In genomic region chr10:71845410-71846406, GRCh38 we compare ENCODE assay signal across 15 cellular contexts. TPM values are rescaled to one million over a fixed set of nuclear protein-coding genes. Genes with fewer than 3 reads are reported as not detected.
DNase-seq lines count a peak whose midpoint lies in the region; TF ChIP-seq lines count a peak whose summit lies in the region.
"Had no signal": no experiment of that assay in that cellular context is flagged by ENCODE, and none has a peak within 500 bp of the region (broad histone marks: within the 10 kb centered on the region; RNA-seq: fewer than 3 reads in every experiment).

No MANE protein-coding gene starts in this region.

- H3K4me1 Mint-ChIP-seq in IgD-negative memory B cell (peaks cover 56 to 74% (median 70%) of the 10 kb centered on the region in 3 donors), brain (peaks cover 97% of the 10 kb centered on the region), immature natural killer cell (peaks cover 71 to 88% of the 10 kb centered on the region in 2 donors)

- H3K9me3 Mint-ChIP-seq in IgD-negative memory B cell (no peaks in the 10 kb centered on the region), brain (peaks cover 0 to 3% (median 0%) of the 10 kb centered on the region in 5 experiments), immature natural killer cell (no peaks in the 10 kb centered on the region)
- H3K9me3 Mint-ChIP-seq: endodermal cell; stimulated activated naive CD8-positive, alpha-beta T cell treated with anti-CD3 and anti-CD28 coated beads, Interleukin-15, Interleukin-2, amounts not matched to agents 100 ng/mL and 50 ng/mL, for 24 hours had no signal

- H3K27ac ChIP-seq in subcutaneous abdominal adipose tissue (ENCODE audit: low read depth, low read length) = peak overlapping the region; percentile 78
- H3K27ac ChIP-seq in Karpas-422 (ENCODE audit: low read length) = no peak overlapping the region
- H3K27ac ChIP-seq: WERI-Rb-1 had no signal

- DNase-seq in immature natural killer cell (no peak), Karpas-422 (no peak), NCI-H82 (lab: John Stamatoyannopoulos, UW) (no peak), cortex of kidney (lab: John Stamatoyannopoulos, UW) (no peak)
- DNase-seq: amniotic stem cell; endodermal cell; KBM-7; NCI-H187; NCI-H774; stimulated activated CD4-positive, alpha-beta T cell treated with anti-CD3 and anti-CD28 coated beads, Interleukin-4, amount 100 ng/mL, for 4 hours; WERI-Rb-1 had no signal

- H3K36me3 Mint-ChIP-seq in IgD-negative memory B cell = peaks cover 6% of the 10 kb centered on the region
- H3K36me3 Mint-ChIP-seq in brain = peaks cover 47% of the 10 kb centered on the region
- H3K36me3 Mint-ChIP-seq in immature natural killer cell = no peaks in the 10 kb centered on the region

- peak overlapping the region in 3 of 4 donors; percentile 2 to 28 (median 9) for H3K4me3 Mint-ChIP-seq in IgD-negative memory B cell
- H3K4me3 Mint-ChIP-seq in brain = peak overlapping the region in 4 of 5 experiments; percentile 16 to 56 (median 25)
- peak overlapping the region; percentile 22 to 69 (median 46) for H3K4me3 Mint-ChIP-seq in immature natural killer cell
- H3K4me3 Mint-ChIP-seq: endodermal cell; stimulated activated naive CD8-positive, alpha-beta T cell treated with anti-CD3 and anti-CD28 coated beads, Interleukin-15, Interleukin-2, amounts not matched to agents 100 ng/mL and 50 ng/mL, for 24 hours had no signal

- TF ChIP-seq CTCF in brain (conservative IDR thresholded peaks at IDR 0.05) = no peak

- H3K9me2 ChIP-seq in Karpas-422 (replicated peaks; ENCODE audit: insufficient read depth, low read length) = no peaks in the 10 kb centered on the region

- H3K9ac ChIP-seq in subcutaneous abdominal adipose tissue (ENCODE audit: low read length in 5 of 5) (peak overlapping the region in 1 of 5 donors; percentile 29), Karpas-422 (ENCODE audit: low read length) (no peak overlapping the region)

- H3K27ac Mint-ChIP-seq in IgD-negative memory B cell (peak overlapping the region in 2 of 3 donors; percentile 23 to 48), brain (peak overlapping the region in 4 of 5 experiments; percentile 21 to 87 (median 80)), immature natural killer cell (peak overlapping the region; percentile 4 to 83 (median 36))
- H3K27ac Mint-ChIP-seq: endodermal cell; stimulated activated naive CD8-positive, alpha-beta T cell treated with anti-CD3 and anti-CD28 coated beads, Interleukin-15, Interleukin-2, amounts not matched to agents 100 ng/mL and 50 ng/mL, for 24 hours had no signal

- H3K9me3 ChIP-seq in subcutaneous abdominal adipose tissue (ENCODE audit: control insufficient read depth in 5 of 5, low read length in 5 of 5) = no peaks in the 10 kb centered on the region
- H3K9me3 ChIP-seq in Karpas-422 (ENCODE audit: low read length) = no peaks in the 10 kb centered on the region

- H3K27me3 Mint-ChIP-seq in IgD-negative memory B cell (no peaks in the 10 kb centered on the region), brain (peaks cover 13% of the 10 kb centered on the region), immature natural killer cell (ENCODE audit: low read depth in 3 of 3) (peaks cover 0 to 6% (median 0%) of the 10 kb centered on the region in 3 donors)
- H3K27me3 Mint-ChIP-seq: stimulated activated naive CD8-positive, alpha-beta T cell treated with anti-CD3 and anti-CD28 coated beads, Interleukin-15, Interleukin-2, amounts not matched to agents 100 ng/mL and 50 ng/mL, for 24 hours had no signal

- H2AFZ ChIP-seq in Karpas-422 (ENCODE audit: low read length) = no peak overlapping the region

- H3K27me3 ChIP-seq in subcutaneous abdominal adipose tissue (ENCODE audit: control insufficient read depth in 5 of 5, insufficient read depth in 4 of 5, low read length in 5 of 5) (no peaks in the 10 kb centered on the region), Karpas-422 (ENCODE audit: low read length) (no peaks in the 10 kb centered on the region)

- peaks cover 73% of the 10 kb centered on the region for H4K20me1 ChIP-seq in Karpas-422 (ENCODE audit: insufficient read depth, low read depth, low read length)

- H3K4me2 ChIP-seq in Karpas-422 (ENCODE audit: low read depth, low read length, poor library complexity, severe bottlenecking) = no peak overlapping the region

- H3K4me3 ChIP-seq in subcutaneous abdominal adipose tissue (ENCODE audit: low read depth in 1 of 5, low read length in 5 of 5) = no peak overlapping the region
- H3K4me3 ChIP-seq in Karpas-422 (ENCODE audit: low read length) = no peak overlapping the region

- no peaks in the 10 kb centered on the region; the same call in 1 of the 2 replicates for H3K79me2 ChIP-seq in Karpas-422 (ENCODE audit: low read length)

- H3K4me1 ChIP-seq in subcutaneous abdominal adipose tissue (ENCODE audit: control insufficient read depth in 5 of 5, insufficient read depth in 5 of 5, low read length in 5 of 5) = peaks cover 10 to 84% (median 79%) of the 10 kb centered on the region in 5 donors
- peaks cover 23% of the 10 kb centered on the region for H3K4me1 ChIP-seq in Karpas-422 (ENCODE audit: low read length)

- no peaks in the 10 kb centered on the region for H3K36me3 ChIP-seq in subcutaneous abdominal adipose tissue (ENCODE audit: control insufficient read depth in 5 of 5, insufficient read depth in 5 of 5, low read length in 5 of 5)
- H3K36me3 ChIP-seq in Karpas-422 (ENCODE audit: insufficient read depth, low read length) = no peaks in the 10 kb centered on the region

RNA-seq across cellular contexts. Expression of gene PSAP, which starts 5.3 kb away (rescaled TPM):
- polyA plus RNA-seq in IgD-negative memory B cell = 625 TPM
- 1,531 TPM for polyA plus RNA-seq in brain (ENCODE audit: insufficient read depth, low read depth, low replicate concordance)
- 1,000 to 10,000 TPM in 1 of 3 donors, 100 to 1,000 TPM in 2; 690 to 1,091 (median 798) TPM for polyA plus RNA-seq in immature natural killer cell
- total RNA-seq in Karpas-422 (2014; rRNA removed; shearing (Covaris generic); ENCODE audit: low replicate concordance) = 114 and 201 TPM in 2 replicates
